Comparison of ENCODE assay signal across 1 cellular context in the genomic region with DNA sequence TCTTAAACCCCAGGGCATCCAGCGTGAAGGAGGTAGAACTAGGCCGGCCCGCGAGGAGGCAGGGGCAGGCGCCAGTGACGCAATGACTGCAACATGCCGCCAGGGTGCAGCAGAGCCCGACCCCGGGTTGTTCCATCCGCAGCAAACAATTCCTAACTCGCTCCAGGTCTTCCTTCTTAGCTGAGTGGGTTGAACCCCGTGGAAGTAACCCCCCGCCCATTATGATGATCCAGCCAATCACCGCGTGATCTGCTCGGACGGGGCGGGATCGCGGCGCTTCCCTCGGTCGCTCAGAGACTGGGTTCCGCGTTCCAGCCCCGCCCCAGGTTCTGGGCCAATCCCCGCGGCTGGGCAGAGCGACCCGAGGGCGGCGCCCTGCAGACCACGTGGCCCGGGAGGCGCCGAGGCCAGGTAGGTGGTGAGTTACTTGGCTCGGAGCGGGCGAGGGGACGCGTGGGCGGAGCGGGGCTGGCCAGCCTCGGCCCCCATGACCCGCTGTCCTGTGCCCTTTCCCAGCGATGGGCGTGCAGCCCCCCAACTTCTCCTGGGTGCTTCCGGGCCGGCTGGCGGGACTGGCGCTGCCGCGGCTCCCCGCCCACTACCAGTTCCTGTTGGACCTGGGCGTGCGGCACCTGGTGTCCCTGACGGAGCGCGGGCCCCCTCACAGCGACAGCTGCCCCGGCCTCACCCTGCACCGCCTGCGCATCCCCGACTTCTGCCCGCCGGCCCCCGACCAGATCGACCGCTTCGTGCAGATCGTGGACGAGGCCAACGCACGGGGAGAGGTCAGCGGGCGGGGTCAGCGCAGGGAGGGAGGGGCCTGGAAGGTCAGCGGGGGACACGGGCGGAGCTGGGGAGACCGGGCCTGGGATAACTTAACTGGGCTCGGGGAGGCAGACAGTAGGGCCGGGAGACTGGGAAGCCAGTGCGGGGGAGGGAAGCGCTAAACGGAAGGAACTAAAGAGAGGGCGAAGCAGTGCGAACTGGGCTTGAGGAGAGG.
TF ChIP-seq lines count a peak whose summit lies in the region.

A gene (plus strand): TSS at position 380 of the 1,000 bp plus-strand sequence. CDS start 139 bp downstream, at position 519.

TF ChIP-seq in K562, 482 proteins besides CTCF, POLR2A, EP300 and RAD21 (continued from another document and continues in another):
- TF ChIP-seq, protein P1, sequence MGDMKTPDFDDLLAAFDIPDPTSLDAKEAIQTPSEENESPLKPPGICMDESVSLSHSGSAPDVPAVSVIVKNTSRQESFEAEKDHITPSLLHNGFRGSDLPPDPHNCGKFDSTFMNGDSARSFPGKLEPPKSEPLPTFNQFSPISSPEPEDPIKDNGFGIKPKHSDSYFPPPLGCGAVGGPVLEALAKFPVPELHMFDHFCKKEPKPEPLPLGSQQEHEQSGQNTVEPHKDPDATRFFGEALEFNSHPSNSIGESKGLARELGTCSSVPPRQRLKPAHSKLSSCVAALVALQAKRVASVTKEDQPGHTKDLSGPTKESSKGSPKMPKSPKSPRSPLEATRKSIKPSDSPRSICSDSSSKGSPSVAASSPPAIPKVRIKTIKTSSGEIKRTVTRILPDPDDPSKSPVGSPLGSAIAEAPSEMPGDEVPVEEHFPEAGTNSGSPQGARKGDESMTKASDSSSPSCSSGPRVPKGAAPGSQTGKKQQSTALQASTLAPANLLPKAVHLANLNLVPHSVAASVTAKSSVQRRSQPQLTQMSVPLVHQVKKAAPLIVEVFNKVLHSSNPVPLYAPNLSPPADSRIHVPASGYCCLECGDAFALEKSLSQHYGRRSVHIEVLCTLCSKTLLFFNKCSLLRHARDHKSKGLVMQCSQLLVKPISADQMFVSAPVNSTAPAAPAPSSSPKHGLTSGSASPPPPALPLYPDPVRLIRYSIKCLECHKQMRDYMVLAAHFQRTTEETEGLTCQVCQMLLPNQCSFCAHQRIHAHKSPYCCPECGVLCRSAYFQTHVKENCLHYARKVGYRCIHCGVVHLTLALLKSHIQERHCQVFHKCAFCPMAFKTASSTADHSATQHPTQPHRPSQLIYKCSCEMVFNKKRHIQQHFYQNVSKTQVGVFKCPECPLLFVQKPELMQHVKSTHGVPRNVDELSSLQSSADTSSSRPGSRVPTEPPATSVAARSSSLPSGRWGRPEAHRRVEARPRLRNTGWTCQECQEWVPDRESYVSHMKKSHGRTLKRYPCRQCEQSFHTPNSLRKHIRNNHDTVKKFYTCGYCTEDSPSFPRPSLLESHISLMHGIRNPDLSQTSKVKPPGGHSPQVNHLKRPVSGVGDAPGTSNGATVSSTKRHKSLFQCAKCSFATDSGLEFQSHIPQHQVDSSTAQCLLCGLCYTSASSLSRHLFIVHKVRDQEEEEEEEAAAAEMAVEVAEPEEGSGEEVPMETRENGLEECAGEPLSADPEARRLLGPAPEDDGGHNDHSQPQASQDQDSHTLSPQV (IDR thresholded peaks at IDR 0.05), result no peak
- TF ChIP-seq, protein P2, sequence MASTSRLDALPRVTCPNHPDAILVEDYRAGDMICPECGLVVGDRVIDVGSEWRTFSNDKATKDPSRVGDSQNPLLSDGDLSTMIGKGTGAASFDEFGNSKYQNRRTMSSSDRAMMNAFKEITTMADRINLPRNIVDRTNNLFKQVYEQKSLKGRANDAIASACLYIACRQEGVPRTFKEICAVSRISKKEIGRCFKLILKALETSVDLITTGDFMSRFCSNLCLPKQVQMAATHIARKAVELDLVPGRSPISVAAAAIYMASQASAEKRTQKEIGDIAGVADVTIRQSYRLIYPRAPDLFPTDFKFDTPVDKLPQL (IDR thresholded peaks at IDR 0.05; ENCODE audit: extremely low read depth, insufficient read length), result no peak
- TF ChIP-seq MAFG (tag; conservative IDR thresholded peaks at IDR 0.05), result no peak
- TF ChIP-seq, protein P3, sequence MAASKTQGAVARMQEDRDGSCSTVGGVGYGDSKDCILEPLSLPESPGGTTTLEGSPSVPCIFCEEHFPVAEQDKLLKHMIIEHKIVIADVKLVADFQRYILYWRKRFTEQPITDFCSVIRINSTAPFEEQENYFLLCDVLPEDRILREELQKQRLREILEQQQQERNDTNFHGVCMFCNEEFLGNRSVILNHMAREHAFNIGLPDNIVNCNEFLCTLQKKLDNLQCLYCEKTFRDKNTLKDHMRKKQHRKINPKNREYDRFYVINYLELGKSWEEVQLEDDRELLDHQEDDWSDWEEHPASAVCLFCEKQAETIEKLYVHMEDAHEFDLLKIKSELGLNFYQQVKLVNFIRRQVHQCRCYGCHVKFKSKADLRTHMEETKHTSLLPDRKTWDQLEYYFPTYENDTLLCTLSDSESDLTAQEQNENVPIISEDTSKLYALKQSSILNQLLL (CRISPR knock-in tag; IDR thresholded peaks at IDR 0.05; ENCODE audit: borderline replicate concordance), result no peak
- TF ChIP-seq, protein P4, sequence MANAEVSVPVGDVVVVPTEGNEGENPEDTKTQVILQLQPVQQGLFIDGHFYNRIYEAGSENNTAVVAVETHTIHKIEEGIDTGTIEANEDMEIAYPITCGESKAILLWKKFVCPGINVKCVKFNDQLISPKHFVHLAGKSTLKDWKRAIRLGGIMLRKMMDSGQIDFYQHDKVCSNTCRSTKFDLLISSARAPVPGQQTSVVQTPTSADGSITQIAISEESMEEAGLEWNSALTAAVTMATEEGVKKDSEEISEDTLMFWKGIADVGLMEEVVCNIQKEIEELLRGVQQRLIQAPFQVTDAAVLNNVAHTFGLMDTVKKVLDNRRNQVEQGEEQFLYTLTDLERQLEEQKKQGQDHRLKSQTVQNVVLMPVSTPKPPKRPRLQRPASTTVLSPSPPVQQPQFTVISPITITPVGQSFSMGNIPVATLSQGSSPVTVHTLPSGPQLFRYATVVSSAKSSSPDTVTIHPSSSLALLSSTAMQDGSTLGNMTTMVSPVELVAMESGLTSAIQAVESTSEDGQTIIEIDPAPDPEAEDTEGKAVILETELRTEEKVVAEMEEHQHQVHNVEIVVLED (CRISPR knock-in tag; IDR thresholded peaks at IDR 0.05), result no peak
- peak; percentile 68; the same call in 1 of the 2 replicates for TF ChIP-seq CC2D1A (IDR thresholded peaks at IDR 0.05)
- TF ChIP-seq, protein P5, sequence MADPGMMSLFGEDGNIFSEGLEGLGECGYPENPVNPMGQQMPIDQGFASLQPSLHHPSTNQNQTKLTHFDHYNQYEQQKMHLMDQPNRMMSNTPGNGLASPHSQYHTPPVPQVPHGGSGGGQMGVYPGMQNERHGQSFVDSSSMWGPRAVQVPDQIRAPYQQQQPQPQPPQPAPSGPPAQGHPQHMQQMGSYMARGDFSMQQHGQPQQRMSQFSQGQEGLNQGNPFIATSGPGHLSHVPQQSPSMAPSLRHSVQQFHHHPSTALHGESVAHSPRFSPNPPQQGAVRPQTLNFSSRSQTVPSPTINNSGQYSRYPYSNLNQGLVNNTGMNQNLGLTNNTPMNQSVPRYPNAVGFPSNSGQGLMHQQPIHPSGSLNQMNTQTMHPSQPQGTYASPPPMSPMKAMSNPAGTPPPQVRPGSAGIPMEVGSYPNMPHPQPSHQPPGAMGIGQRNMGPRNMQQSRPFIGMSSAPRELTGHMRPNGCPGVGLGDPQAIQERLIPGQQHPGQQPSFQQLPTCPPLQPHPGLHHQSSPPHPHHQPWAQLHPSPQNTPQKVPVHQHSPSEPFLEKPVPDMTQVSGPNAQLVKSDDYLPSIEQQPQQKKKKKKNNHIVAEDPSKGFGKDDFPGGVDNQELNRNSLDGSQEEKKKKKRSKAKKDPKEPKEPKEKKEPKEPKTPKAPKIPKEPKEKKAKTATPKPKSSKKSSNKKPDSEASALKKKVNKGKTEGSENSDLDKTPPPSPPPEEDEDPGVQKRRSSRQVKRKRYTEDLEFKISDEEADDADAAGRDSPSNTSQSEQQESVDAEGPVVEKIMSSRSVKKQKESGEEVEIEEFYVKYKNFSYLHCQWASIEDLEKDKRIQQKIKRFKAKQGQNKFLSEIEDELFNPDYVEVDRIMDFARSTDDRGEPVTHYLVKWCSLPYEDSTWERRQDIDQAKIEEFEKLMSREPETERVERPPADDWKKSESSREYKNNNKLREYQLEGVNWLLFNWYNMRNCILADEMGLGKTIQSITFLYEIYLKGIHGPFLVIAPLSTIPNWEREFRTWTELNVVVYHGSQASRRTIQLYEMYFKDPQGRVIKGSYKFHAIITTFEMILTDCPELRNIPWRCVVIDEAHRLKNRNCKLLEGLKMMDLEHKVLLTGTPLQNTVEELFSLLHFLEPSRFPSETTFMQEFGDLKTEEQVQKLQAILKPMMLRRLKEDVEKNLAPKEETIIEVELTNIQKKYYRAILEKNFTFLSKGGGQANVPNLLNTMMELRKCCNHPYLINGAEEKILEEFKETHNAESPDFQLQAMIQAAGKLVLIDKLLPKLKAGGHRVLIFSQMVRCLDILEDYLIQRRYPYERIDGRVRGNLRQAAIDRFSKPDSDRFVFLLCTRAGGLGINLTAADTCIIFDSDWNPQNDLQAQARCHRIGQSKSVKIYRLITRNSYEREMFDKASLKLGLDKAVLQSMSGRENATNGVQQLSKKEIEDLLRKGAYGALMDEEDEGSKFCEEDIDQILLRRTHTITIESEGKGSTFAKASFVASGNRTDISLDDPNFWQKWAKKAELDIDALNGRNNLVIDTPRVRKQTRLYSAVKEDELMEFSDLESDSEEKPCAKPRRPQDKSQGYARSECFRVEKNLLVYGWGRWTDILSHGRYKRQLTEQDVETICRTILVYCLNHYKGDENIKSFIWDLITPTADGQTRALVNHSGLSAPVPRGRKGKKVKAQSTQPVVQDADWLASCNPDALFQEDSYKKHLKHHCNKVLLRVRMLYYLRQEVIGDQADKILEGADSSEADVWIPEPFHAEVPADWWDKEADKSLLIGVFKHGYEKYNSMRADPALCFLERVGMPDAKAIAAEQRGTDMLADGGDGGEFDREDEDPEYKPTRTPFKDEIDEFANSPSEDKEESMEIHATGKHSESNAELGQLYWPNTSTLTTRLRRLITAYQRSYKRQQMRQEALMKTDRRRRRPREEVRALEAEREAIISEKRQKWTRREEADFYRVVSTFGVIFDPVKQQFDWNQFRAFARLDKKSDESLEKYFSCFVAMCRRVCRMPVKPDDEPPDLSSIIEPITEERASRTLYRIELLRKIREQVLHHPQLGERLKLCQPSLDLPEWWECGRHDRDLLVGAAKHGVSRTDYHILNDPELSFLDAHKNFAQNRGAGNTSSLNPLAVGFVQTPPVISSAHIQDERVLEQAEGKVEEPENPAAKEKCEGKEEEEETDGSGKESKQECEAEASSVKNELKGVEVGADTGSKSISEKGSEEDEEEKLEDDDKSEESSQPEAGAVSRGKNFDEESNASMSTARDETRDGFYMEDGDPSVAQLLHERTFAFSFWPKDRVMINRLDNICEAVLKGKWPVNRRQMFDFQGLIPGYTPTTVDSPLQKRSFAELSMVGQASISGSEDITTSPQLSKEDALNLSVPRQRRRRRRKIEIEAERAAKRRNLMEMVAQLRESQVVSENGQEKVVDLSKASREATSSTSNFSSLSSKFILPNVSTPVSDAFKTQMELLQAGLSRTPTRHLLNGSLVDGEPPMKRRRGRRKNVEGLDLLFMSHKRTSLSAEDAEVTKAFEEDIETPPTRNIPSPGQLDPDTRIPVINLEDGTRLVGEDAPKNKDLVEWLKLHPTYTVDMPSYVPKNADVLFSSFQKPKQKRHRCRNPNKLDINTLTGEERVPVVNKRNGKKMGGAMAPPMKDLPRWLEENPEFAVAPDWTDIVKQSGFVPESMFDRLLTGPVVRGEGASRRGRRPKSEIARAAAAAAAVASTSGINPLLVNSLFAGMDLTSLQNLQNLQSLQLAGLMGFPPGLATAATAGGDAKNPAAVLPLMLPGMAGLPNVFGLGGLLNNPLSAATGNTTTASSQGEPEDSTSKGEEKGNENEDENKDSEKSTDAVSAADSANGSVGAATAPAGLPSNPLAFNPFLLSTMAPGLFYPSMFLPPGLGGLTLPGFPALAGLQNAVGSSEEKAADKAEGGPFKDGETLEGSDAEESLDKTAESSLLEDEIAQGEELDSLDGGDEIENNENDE (IDR thresholded peaks at IDR 0.05; ENCODE audit: low read depth, low read length), result no peak
- no peak for TF ChIP-seq TCF7 (IDR thresholded peaks at IDR 0.05; ENCODE audit: borderline replicate concordance)
- peak; percentile 97 for TF ChIP-seq SP1 (CRISPR knock-in tag; IDR thresholded peaks at IDR 0.05)
- no peak for TF ChIP-seq ZNF561 (CRISPR knock-in tag; conservative IDR thresholded peaks at IDR 0.05)
- peak in 1 of 2 experiments; percentile 43; a peak in 1 of 4 replicates for TF ChIP-seq NONO (IDR thresholded peaks at IDR 0.05; ENCODE audit: low read depth in 2 of 2, low read length in 1 of 2)
- TF ChIP-seq, protein P6, sequence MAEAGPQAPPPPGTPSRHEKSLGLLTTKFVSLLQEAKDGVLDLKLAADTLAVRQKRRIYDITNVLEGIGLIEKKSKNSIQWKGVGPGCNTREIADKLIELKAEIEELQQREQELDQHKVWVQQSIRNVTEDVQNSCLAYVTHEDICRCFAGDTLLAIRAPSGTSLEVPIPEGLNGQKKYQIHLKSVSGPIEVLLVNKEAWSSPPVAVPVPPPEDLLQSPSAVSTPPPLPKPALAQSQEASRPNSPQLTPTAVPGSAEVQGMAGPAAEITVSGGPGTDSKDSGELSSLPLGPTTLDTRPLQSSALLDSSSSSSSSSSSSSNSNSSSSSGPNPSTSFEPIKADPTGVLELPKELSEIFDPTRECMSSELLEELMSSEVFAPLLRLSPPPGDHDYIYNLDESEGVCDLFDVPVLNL (CRISPR knock-in tag; IDR thresholded peaks at IDR 0.05; ENCODE audit: low read depth), result no peak
- TF ChIP-seq FOXM1 (IDR thresholded peaks at IDR 0.05; ENCODE audit: low read depth), result no peak
- TF ChIP-seq FOXM1 (CRISPR knock-in tag; IDR thresholded peaks at IDR 0.05; ENCODE audit: low read depth), result no peak; the same call in 1 of the 2 replicates
- no peak for TF ChIP-seq ZNF146 (CRISPR knock-in tag; IDR thresholded peaks at IDR 0.05; ENCODE audit: unreplicated experiment)
- TF ChIP-seq, protein P7, sequence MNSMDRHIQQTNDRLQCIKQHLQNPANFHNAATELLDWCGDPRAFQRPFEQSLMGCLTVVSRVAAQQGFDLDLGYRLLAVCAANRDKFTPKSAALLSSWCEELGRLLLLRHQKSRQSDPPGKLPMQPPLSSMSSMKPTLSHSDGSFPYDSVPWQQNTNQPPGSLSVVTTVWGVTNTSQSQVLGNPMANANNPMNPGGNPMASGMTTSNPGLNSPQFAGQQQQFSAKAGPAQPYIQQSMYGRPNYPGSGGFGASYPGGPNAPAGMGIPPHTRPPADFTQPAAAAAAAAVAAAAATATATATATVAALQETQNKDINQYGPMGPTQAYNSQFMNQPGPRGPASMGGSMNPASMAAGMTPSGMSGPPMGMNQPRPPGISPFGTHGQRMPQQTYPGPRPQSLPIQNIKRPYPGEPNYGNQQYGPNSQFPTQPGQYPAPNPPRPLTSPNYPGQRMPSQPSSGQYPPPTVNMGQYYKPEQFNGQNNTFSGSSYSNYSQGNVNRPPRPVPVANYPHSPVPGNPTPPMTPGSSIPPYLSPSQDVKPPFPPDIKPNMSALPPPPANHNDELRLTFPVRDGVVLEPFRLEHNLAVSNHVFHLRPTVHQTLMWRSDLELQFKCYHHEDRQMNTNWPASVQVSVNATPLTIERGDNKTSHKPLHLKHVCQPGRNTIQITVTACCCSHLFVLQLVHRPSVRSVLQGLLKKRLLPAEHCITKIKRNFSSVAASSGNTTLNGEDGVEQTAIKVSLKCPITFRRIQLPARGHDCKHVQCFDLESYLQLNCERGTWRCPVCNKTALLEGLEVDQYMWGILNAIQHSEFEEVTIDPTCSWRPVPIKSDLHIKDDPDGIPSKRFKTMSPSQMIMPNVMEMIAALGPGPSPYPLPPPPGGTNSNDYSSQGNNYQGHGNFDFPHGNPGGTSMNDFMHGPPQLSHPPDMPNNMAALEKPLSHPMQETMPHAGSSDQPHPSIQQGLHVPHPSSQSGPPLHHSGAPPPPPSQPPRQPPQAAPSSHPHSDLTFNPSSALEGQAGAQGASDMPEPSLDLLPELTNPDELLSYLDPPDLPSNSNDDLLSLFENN (IDR thresholded peaks at IDR 0.05; ENCODE audit: low read depth in 2 of 2, low read length in 2 of 2), result no peak
- TF ChIP-seq ELF1 (tag; IDR thresholded peaks at IDR 0.05), result peak; percentile 84
- TF ChIP-seq ADNP (tag; IDR thresholded peaks at IDR 0.05), result no peak
